ENCODE assay signal across 27 cellular contexts in the genomic region with DNA sequence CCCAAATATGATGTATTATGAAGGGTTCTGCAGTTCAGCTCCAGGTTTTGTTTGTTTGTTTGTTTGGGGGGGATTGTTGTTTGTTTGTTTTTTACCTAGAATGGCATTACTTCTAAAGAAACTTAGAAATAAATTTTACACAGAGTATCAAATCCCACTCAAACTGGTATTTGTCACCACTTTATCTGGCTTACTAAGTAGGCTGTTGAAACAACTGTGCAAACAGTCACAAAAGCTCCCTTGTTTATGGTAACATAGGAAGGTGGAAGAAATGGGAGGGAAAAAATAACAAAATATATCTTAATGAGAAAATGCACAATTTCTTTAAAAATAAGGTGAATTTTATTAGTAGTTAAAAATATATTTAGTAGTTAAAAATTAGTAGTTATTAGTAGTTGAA.
"Had no signal": no experiment of that assay in that cellular context is flagged by ENCODE, and none has a peak within 500 bp of the region (broad histone marks: within the 10 kb centered on the region; RNA-seq: fewer than 3 reads in every experiment).

No MANE protein-coding gene starts in this region.

- ATAC-seq: activated CD4-positive, CD25-positive, alpha-beta regulatory T cell treated with anti-CD3 and anti-CD28 coated beads, Interleukin-2, amount 50 U/mL, for 24 hours; activated CD8-positive, alpha-beta T cell treated with anti-CD3 and anti-CD28 coated beads for 36 hours; activated naive CD8-positive, alpha-beta T cell treated with anti-CD3 and anti-CD28 coated beads, Interleukin-2, amount 50 U/mL, for 24 hours; esophagus mucosa; T-helper 17 cell had no signal

- DNase-seq: activated B cell treated with CpG ODN at 0.5 μM for 24 hours; activated CD4-positive, alpha-beta T cell treated with anti-CD3 and anti-CD28 coated beads for 48 hours; activated CD4-positive, alpha-beta T cell treated with anti-CD3 and anti-CD28 coated beads, Interleukin-2, amount 50 U/mL, for 1 hour; activated CD4-positive, alpha-beta T cell treated with anti-CD3 and anti-CD28 coated beads, Interleukin-2, amount 50 U/mL, for 48 hours; activated CD8-positive, alpha-beta memory T cell treated with anti-CD3 and anti-CD28 coated beads for 24 hours; activated CD8-positive, alpha-beta T cell treated with anti-CD3 and anti-CD28 coated beads for 36 hours; activated effector memory CD4-positive, alpha-beta T cell treated with anti-CD3 and anti-CD28 coated beads, Interleukin-2, amount 50 U/mL, for 16 hours; activated naive CD4-positive, alpha-beta T cell treated with anti-CD3 and anti-CD28 coated beads for 36 hours; activated naive CD8-positive, alpha-beta T cell treated with anti-CD3 and anti-CD28 coated beads for 36 hours; activated naive CD8-positive, alpha-beta T cell treated with anti-CD3 and anti-CD28 coated beads, Interleukin-2, amount 50 U/mL, for 24 hours; activated T-cell treated with anti-CD3 and anti-CD28 coated beads, Interleukin-2, amount 50 U/mL, for 1 hour; activated T-cell treated with anti-CD3 and anti-CD28 coated beads, Interleukin-2, amount 50 U/mL, for 48 hours; adrenal gland; amygdala; aorta; dorsolateral prefrontal cortex; effector memory CD4-positive, alpha-beta T cell; endodermal cell; foreskin fibroblast; head of caudate nucleus; T-helper 17 cell; T1000; WERI-Rb-1 had no signal

- H3K4me1 ChIP-seq: adrenal gland, breast epithelium had no signal

- H3K27ac ChIP-seq: adrenal gland, breast epithelium, coronary artery, dorsolateral prefrontal cortex, WERI-Rb-1 had no signal

- H3K9me3 ChIP-seq: adrenal gland, breast epithelium had no signal

- H3K4me3 ChIP-seq: adrenal gland, breast epithelium, coronary artery, dorsolateral prefrontal cortex had no signal

- H3K27me3 ChIP-seq: adrenal gland, breast epithelium, dorsolateral prefrontal cortex had no signal

- H3K36me3 ChIP-seq: adrenal gland, breast epithelium, WERI-Rb-1 had no signal
